ENCODE assay signal across 15 cellular contexts in the genomic region with DNA sequence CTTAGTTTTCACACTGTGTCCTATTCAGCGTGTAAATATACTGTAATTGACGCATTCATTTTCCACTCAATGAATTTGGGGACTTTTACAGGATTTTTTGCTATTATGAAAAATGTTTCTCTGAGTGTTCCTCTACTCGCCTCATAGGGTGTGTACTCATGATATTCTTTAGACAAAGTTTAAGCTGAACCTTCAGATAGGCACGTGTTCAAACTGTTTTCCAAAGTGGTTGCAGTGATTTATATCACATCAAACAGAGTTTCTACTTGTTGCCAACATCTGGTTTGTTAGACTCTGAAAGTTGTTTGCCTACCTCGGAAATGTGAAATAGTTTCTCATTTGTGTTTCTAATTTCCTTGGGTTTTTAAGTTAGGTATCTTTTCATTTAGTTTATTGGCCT. TPM values are rescaled to one million over a fixed set of nuclear protein-coding genes. Genes with fewer than 3 reads are reported as not detected.
DNase-seq lines count a peak whose midpoint lies in the region; ATAC-seq, FAIRE-seq and TF ChIP-seq lines count a peak whose summit lies in the region.
"Had no signal": no experiment of that assay in that cellular context is flagged by ENCODE, and none has a peak within 500 bp of the region (broad histone marks: within the 10 kb centered on the region; RNA-seq: fewer than 3 reads in every experiment).

No MANE protein-coding gene starts in this region.

- H3K9me2 ChIP-seq in SK-N-SH = no peaks in the 10 kb centered on the region

- peaks cover 26% of the 10 kb centered on the region for H3K4me1 Mint-ChIP-seq in Caco-2 (ENCODE audit: low read depth, unreplicated experiment)

- POLR2A ChIA-PET in Caco-2 (lab: Charles Lee) (no interaction called here), K562 (lab: Yijun Ruan, JAX) (interaction anchor here (0.6 to 1.4 kb wide), 3 partner anchors 16 to 32 kb away, joined by 3 to 4 read pairs (median 4); no protein-coding TSS in a partner anchor), SK-N-SH (lab: Yijun Ruan, JAX) (no interaction called here)

- CTCF ChIA-PET in Caco-2 (lab: Charles Lee) (no interaction called here), K562 (lab: Yijun Ruan, JAX; ENCODE audit: low intra/inter-chr PET ratio) (no interaction called here), SK-N-SH (lab: Yijun Ruan, JAX) (interaction anchor here (1.0 kb wide), 1 partner anchor 1863 kb away, joined by 3 read pairs; no protein-coding TSS in a partner anchor)

- FAIRE-seq in K562 (lab: Jason Lieb, UNC) = no peak
- FAIRE-seq in H54 (lab: Jason Lieb, UNC) = no peak
- FAIRE-seq: H1 had no signal

- in situ Hi-C loops in K562 (cut with MboI) = no loop called here

- H3K9me3 ChIP-seq in Caco-2 = no peaks in the 10 kb centered on the region; the same call in 1 of the 2 replicates
- H3K9me3 ChIP-seq in K562 (replicated peaks; ENCODE audit: control insufficient read depth, insufficient read depth, low read depth, low read length) = no peaks in the 10 kb centered on the region
- no peaks in the 10 kb centered on the region for H3K9me3 ChIP-seq in upper lobe of left lung
- 0 out of 2 replicates have a peak, but pooled peaks cover 4% of the 10 kb centered on the region for H3K9me3 ChIP-seq in SK-N-SH
- H3K9me3 ChIP-seq: BE2C had no signal

- no peak for TF ChIP-seq RAD21 in K562 (CRISPR knock-in tag; conservative IDR thresholded peaks at IDR 0.05 in 1 of 2, IDR thresholded peaks at IDR 0.05 in 1 of 2)
- no peak for TF ChIP-seq RAD21 in SK-N-SH (IDR thresholded peaks at IDR 0.05; ENCODE audit: low read length)

- no peaks in the 10 kb centered on the region for H3K27me3 Mint-ChIP-seq in Caco-2 (ENCODE audit: insufficient read depth, unreplicated experiment)
- H3K27me3 Mint-ChIP-seq: CD4-positive, alpha-beta memory T cell had no signal

- H3K4me1 ChIP-seq in Caco-2 = peaks cover 28% of the 10 kb centered on the region
- H3K4me1 ChIP-seq in K562 (replicated peaks in 1 of 2; ENCODE audit: control insufficient read depth in 2 of 2, insufficient read depth in 2 of 2, low read length in 2 of 2) = peaks cover 2 to 3% of the 10 kb centered on the region in 2 experiments; a peak in 2 of 5 replicates
- H3K4me1 ChIP-seq in upper lobe of left lung = peaks cover 8 to 25% (median 11%) of the 10 kb centered on the region in 4 donors
- H3K4me1 ChIP-seq in SK-N-SH (ENCODE audit: control insufficient read depth in 1 of 2, insufficient read depth in 2 of 2, low read depth in 1 of 2, low read length in 1 of 2) = peaks cover 0 to 11% of the 10 kb centered on the region in 2 experiments; a peak in 3 of 4 replicates
- H3K4me1 ChIP-seq: BE2C had no signal

- TF ChIP-seq EP300 in K562 (IDR thresholded peaks at IDR 0.05; ENCODE audit: low read length) (no peak), upper lobe of left lung (IDR thresholded peaks at IDR 0.05) (no peak), SK-N-SH (IDR thresholded peaks at IDR 0.05; ENCODE audit: borderline replicate concordance in 1 of 2, low read depth in 1 of 2, low read length in 1 of 2) (no peak)

- H3K79me2 ChIP-seq in K562 (ENCODE audit: control insufficient read depth, insufficient read depth, low read length) (no peaks in the 10 kb centered on the region), SK-N-SH (ENCODE audit: insufficient read depth) (no peaks in the 10 kb centered on the region)

- H3K4me2 ChIP-seq in K562 (ENCODE audit: insufficient read depth, low read length) (no peak overlapping the region), SK-N-SH (no peak overlapping the region)

- H3K4me3 ChIP-seq in Caco-2 (ENCODE audit: low read depth, low read length) (no peak overlapping the region), K562 (no peak overlapping the region), upper lobe of left lung (no peak overlapping the region), SK-N-SH (ENCODE audit: low read depth in 2 of 2, low read length in 1 of 2) (no peak overlapping the region)

- TF ChIP-seq POLR2A in K562 (conservative IDR thresholded peaks at IDR 0.05) (no peak), upper lobe of left lung (IDR thresholded peaks at IDR 0.05) (no peak), H54 (IDR thresholded peaks at IDR 0.05; ENCODE audit: low read depth, low read length) (no peak)

- no peaks in the 10 kb centered on the region for H3K9me1 ChIP-seq in K562 (ENCODE audit: control insufficient read depth, insufficient read depth, low read length)

- peaks cover 19% of the 10 kb centered on the region for H3F3A ChIP-seq in SK-N-SH (replicated peaks; ENCODE audit: insufficient read depth)

- TF ChIP-seq CTCF in Caco-2 (IDR thresholded peaks at IDR 0.05; ENCODE audit: insufficient read depth in 1 of 2, low read depth in 1 of 2, low read length in 1 of 2, severe bottlenecking in 1 of 2, unreplicated experiment in 1 of 2) (no peak), K562 (IDR thresholded peaks at IDR 0.05 in 2 of 3, conservative IDR thresholded peaks at IDR 0.05 in 1 of 3; ENCODE audit: insufficient read depth in 2 of 3, low read depth in 1 of 3, low read length in 3 of 3) (no peak), upper lobe of left lung (IDR thresholded peaks at IDR 0.05) (no peak), SK-N-SH (IDR thresholded peaks at IDR 0.05) (no peak)

- no peak for DNase-seq in Caco-2
- no peak for DNase-seq in K562 (ENCODE audit: extremely low read depth in 1 of 4, low spot score in 3 of 4)
- no peak for DNase-seq in left colon
- no peak for DNase-seq in upper lobe of left lung
- no peak for DNase-seq in kidney tubule cell (ENCODE audit: low spot score)
- no peak for DNase-seq in NCI-H524 treated with DMSO at 0.1 percent for 48 hours (lab: John Stamatoyannopoulos, UW)
- DNase-seq in H54 (ENCODE audit: insufficient read length, low spot score) = no peak
- no peak for DNase-seq in SK-N-SH
- DNase-seq: BE2C; CD4-positive, alpha-beta memory T cell; COR-L47; DND-41; GDM1 had no signal

- no peaks in the 10 kb centered on the region for H3K9me3 Mint-ChIP-seq in Caco-2 (ENCODE audit: unreplicated experiment)

- H2AFZ ChIP-seq in K562 (ENCODE audit: low read depth, low read length) = no peak overlapping the region
- no peak overlapping the region for H2AFZ ChIP-seq in SK-N-SH (ENCODE audit: low read depth)

- H3K27me3 ChIP-seq in Caco-2 (replicated peaks; ENCODE audit: control insufficient read depth, insufficient read depth, low read length) (no peaks in the 10 kb centered on the region), K562 (ENCODE audit: control insufficient read depth in 2 of 2, insufficient read depth in 2 of 2, low read length in 2 of 2) (no peaks in the 10 kb centered on the region), upper lobe of left lung (no peaks in the 10 kb centered on the region), SK-N-SH (ENCODE audit: insufficient read depth) (no peaks in the 10 kb centered on the region)
- H3K27me3 ChIP-seq: BE2C had no signal

- no peak overlapping the region for H3K9ac ChIP-seq in K562 (ENCODE audit: insufficient read depth in 1 of 2, low read depth in 2 of 2, low read length in 2 of 2)
- H3K9ac ChIP-seq in SK-N-SH = no peak overlapping the region

- H4K20me1 ChIP-seq in K562 (replicated peaks; ENCODE audit: control insufficient read depth, insufficient read depth, low read length) = no peaks in the 10 kb centered on the region
- H4K20me1 ChIP-seq in SK-N-SH (ENCODE audit: insufficient read depth) = no peaks in the 10 kb centered on the region

- WGBS in K562 (ENCODE audit: insufficient coverage, low coverage, missing lambda C conversion rate) = 47% methylated on average over 5 of the region's 5 CpGs
- WGBS in upper lobe of left lung, 2 donors = 59 to 68% methylated on average over 5 of the region's 5 CpGs
- WGBS in SK-N-SH (ENCODE audit: low lambda C conversion rate) = 81% methylated on average over 5 of the region's 5 CpGs

- intact Hi-C loops in Caco-2 (cut with micrococcal nuclease; ENCODE audit: unreplicated experiment) (no loop called here), K562 (cut with micrococcal nuclease) (no loop called here), left colon (cut with DNase I, micrococcal nuclease) (no loop called here)

- no peak overlapping the region for H3K4me3 Mint-ChIP-seq in Caco-2 (ENCODE audit: unreplicated experiment)
- H3K4me3 Mint-ChIP-seq: CD4-positive, alpha-beta memory T cell had no signal

- no peak overlapping the region for H3K27ac ChIP-seq in K562 (ENCODE audit: extremely low read depth, low read depth, low read length)
- peak overlapping the region; percentile 27 to 80 (median 28) for H3K27ac ChIP-seq in upper lobe of left lung
- no peak overlapping the region; a peak in 1 of 4 replicates for H3K27ac ChIP-seq in SK-N-SH (ENCODE audit: low read depth in 2 of 2, low read length in 1 of 2)
- H3K27ac ChIP-seq: C4-2B had no signal

- BruUV-seq in Caco-2 (replicated peaks; lab: Mats Ljungman, UMichigan) (no TSS peak), K562 (replicated peaks; lab: Mats Ljungman, UMichigan) (no TSS peak)

- ATAC-seq in K562 (no peak), left colon (peak; percentile 50), upper lobe of left lung (ENCODE audit: low FRiP score in 2 of 2) (no peak)

- H3K27ac Mint-ChIP-seq in Caco-2 (ENCODE audit: unreplicated experiment) = peak overlapping the region; percentile 27
- H3K27ac Mint-ChIP-seq: CD4-positive, alpha-beta memory T cell had no signal

- H3K36me3 Mint-ChIP-seq in Caco-2 (ENCODE audit: insufficient read depth, unreplicated experiment) = no peaks in the 10 kb centered on the region
- H3K36me3 Mint-ChIP-seq: CD4-positive, alpha-beta memory T cell had no signal

- H3K36me3 ChIP-seq in Caco-2 (ENCODE audit: control insufficient read depth, insufficient read depth, low read length) (0 out of 2 replicates have a peak, but pooled peaks cover 1% of the 10 kb centered on the region), K562 (ENCODE audit: control insufficient read depth, insufficient read depth, low read length) (no peaks in the 10 kb centered on the region), upper lobe of left lung (no peaks in the 10 kb centered on the region), SK-N-SH (replicated peaks in 1 of 2; ENCODE audit: control insufficient read depth in 1 of 2, insufficient read depth in 2 of 2, low read length in 1 of 2) (no peaks in the 10 kb centered on the region)
- H3K36me3 ChIP-seq: BE2C had no signal

RNA-seq across cellular contexts. Expression of a gene that starts 46.4 kb away (rescaled TPM):
- total RNA-seq in Caco-2 (2022) (23.5 and 25.0 TPM in 2 replicates), K562 (2014; rRNA removed) (0.90 and 1.00 TPM in 2 replicates), K562 (2014; rRNA removed; fragmentation: Illumina TruSeq; extraction: Trizol) (1.4 and 2.2 TPM in 2 replicates), K562 (2015; rRNA removed; fragmentation: Illumina TruSeq; extraction: Trizol) (2.0 and 2.5 TPM in 2 replicates), K562 (2021) (1.6 and 2.5 TPM in 2 replicates), left colon (10 to 100 TPM; 24.8 to 25.0 TPM), upper lobe of left lung (100 to 1,000 TPM in 3 of 6 donors, 10 to 100 TPM in 3; 48.2 to 148 (median 111) TPM)
- total RNA-seq in K562 (2011; cell fraction: chromatin; rRNA removed; ENCODE audit: low replicate concordance) = 1.9 and 3.7 TPM in 2 replicates
- 0.83 and 0.92 TPM in 2 replicates for total RNA-seq in K562 (2011; cell fraction: nucleolus; rRNA removed)
- 2.3 and 4.2 TPM in 2 replicates for total RNA-seq in K562 (2011; cell fraction: nucleoplasm; rRNA removed)
- polyA plus RNA-seq in K562 (2011; rRNA removed) (1.5 and 3.9 TPM in 2 replicates), K562 (2014; fragmentation: Illumina TruSeq; extraction: Trizol) (2.6 and 2.9 TPM in 2 replicates), K562 (2014; fragmentation: Nextera tagmentation; extraction: Ambion mirVana) (1 to 10 TPM in 1 of 2 experiments, under 1 TPM in 1; 0.81 to 1.2 TPM), K562 (2014; rRNA removed) (1.6 and 2.5 TPM in 2 replicates), SK-N-SH (2012; rRNA removed) (13.3 and 20.5 TPM in 2 replicates)
- polyA plus RNA-seq in K562 (2011; cell fraction: cytosol; rRNA removed) = 1.3 and 1.6 TPM in 2 replicates
- polyA plus RNA-seq in K562 (2011; cell fraction: nucleus; rRNA removed) = 0.83 and 1.3 TPM in 2 replicates
- 1.7 and 2.9 TPM in 2 replicates for polyA plus RNA-seq in K562 (2012)
- 1.5 and 2.4 TPM in 2 replicates for polyA minus RNA-seq in K562 (2011; rRNA and poly(A)+ RNA removed)
- polyA minus RNA-seq in K562 (2011; cell fraction: cytosol; rRNA and poly(A)+ RNA removed) = 1.1 and 3.4 TPM in 2 replicates
- 0.78 and 0.81 TPM in 2 replicates for polyA minus RNA-seq in K562 (2011; cell fraction: nucleus; rRNA and poly(A)+ RNA removed)
- polyA plus RNA-seq in SK-N-SH (2012; cell fraction: cytosol; rRNA removed) = 19.9 and 20.1 TPM in 2 replicates
- polyA plus RNA-seq in SK-N-SH (2012; cell fraction: nucleus; rRNA removed) = 9.1 and 20.8 TPM in 2 replicates

Comparison
In these comparisons a context has a peak if more than half of its experiments do, and no peak if none do; other contexts are left out.
1. H3K27ac ChIP-seq: peak in upper lobe of left lung (4 of 4); none in K562 (single experiment) and SK-N-SH (0 of 2).